In genomic region chr3:55719508-55719907, GRCh38 we compare ENCODE assay signal across 17 cellular contexts.
"Had no signal": no experiment of that assay in that cellular context is flagged by ENCODE, and none has a peak within 500 bp of the region (broad histone marks: within the 10 kb centered on the region; RNA-seq: fewer than 3 reads in every experiment).

No MANE protein-coding gene starts in this region.

- H3K27ac ChIP-seq: breast epithelium, left ventricle myocardium inferior, neutrophil had no signal

- H3K27me3 ChIP-seq: breast epithelium had no signal

- H3K4me3 ChIP-seq: breast epithelium, left ventricle myocardium inferior had no signal

- H3K9me3 ChIP-seq: breast epithelium, left ventricle myocardium inferior, neutrophil had no signal

- H3K4me1 ChIP-seq: breast epithelium, left ventricle myocardium inferior had no signal

- DNase-seq: activated CD4-positive, alpha-beta T cell treated with anti-CD3 and anti-CD28 coated beads, Interleukin-2, amount 10 ng/mL, durations not matched to agents 7 days and 5 days; activated CD4-positive, CD25-positive, alpha-beta regulatory T cell; activated CD8-positive, alpha-beta memory T cell treated with anti-CD3 and anti-CD28 coated beads, Interleukin-2, amount 50 U/mL, for 48 hours; activated gamma-delta T cell treated with Interleukin-2 at 50 U/mL for 16 hours; anterior cingulate cortex; cerebellar nuclear complex; effector memory CD8-positive, alpha-beta T cell; glutamatergic neuron; hypothalamus; left ventricle myocardium inferior; naive thymus-derived CD8-positive, alpha-beta T cell; retina; small intestine; stimulated activated CD4-positive, alpha-beta T cell treated with anti-CD3 and anti-CD28 coated beads, Interleukin-4, amount 100 ng/mL, for 4 hours; stimulated activated naive CD8-positive, alpha-beta T cell treated with anti-CD3 and anti-CD28 coated beads, Interleukin-15, Interleukin-2, amounts not matched to agents 100 U/mL and 50 U/mL, for 24 hours had no signal

- H3K36me3 ChIP-seq: breast epithelium, left ventricle myocardium inferior, neutrophil had no signal
